In the genomic region with DNA sequence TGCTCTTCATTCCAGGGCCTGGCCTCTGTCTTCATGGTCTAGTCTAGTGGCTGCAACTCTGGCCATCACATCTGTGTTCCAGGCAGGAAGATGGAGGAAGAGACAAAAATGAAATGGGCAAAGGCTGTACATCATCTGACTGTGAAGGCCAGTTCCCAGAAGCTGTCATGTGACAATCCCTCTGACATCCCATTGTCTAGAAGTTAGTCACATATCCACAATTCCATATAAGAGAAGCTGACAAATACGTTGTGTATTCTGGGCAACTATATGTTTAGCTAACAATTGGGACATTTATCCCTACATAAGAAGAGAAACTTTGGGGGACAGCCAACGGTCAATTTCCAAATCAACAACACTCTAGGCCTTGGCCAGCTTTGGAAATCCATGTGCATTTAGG, we compare ENCODE assay signal across 28 cellular contexts. TPM values are rescaled to one million over a fixed set of nuclear protein-coding genes. Genes with fewer than 3 reads are reported as not detected.
"Had no signal": no experiment of that assay in that cellular context is flagged by ENCODE, and none has a peak within 500 bp of the region (broad histone marks: within the 10 kb centered on the region; RNA-seq: fewer than 3 reads in every experiment).

No MANE protein-coding gene starts in this region.

- ATAC-seq: activated CD4-positive, CD25-positive, alpha-beta regulatory T cell treated with anti-CD3 and anti-CD28 coated beads, Interleukin-2, amount 50 U/mL, for 24 hours; activated naive CD8-positive, alpha-beta T cell treated with anti-CD3 and anti-CD28 coated beads, Interleukin-2, amount 50 U/mL, for 24 hours; activated T-cell treated with anti-CD3 and anti-CD28 coated beads, Interleukin-2, amount 50 U/mL, for 4 hours had no signal

- H2AFZ ChIP-seq: PC-9 had no signal

- H3K27ac ChIP-seq: PC-9 had no signal

- H3K4me3 ChIP-seq: PC-9 had no signal

- DNase-seq: activated CD4-positive, alpha-beta memory T cell treated with anti-CD3 and anti-CD28 coated beads for 36 hours; activated CD4-positive, alpha-beta T cell treated with anti-CD3 and anti-CD28 coated beads for 4 hours; activated CD4-positive, alpha-beta T cell treated with anti-CD3 and anti-CD28 coated beads, Interleukin-2, amount 50 U/mL, for 1 hour; activated CD8-positive, alpha-beta memory T cell treated with anti-CD3 and anti-CD28 coated beads, Interleukin-2, amount 50 U/mL, for 4 hours; activated effector memory CD4-positive, alpha-beta T cell treated with Interleukin-2 at 50 U/mL for 16 hours; activated naive CD4-positive, alpha-beta T cell treated with anti-CD3 and anti-CD28 coated beads, Interleukin-2, amount 10 ng/mL, durations not matched to agents 7 days and 5 days; activated naive CD8-positive, alpha-beta T cell treated with anti-CD3 and anti-CD28 coated beads, Interleukin-2, amount 50 U/mL, for 24 hours; activated T-cell treated with anti-CD3 and anti-CD28 coated beads for 4 hours; activated T-cell treated with anti-CD3 and anti-CD28 coated beads, Interleukin-2, amount 50 U/mL, for 4 hours; anterior cingulate cortex; caudate nucleus; cerebellar nuclear complex; IMR-90; Karpas-422; KBM-7; NCI-H1092 treated with DMSO at 0.1 percent for 48 hours; NCI-H1417; NCI-H187 treated with DMSO at 0.1 percent for 48 hours; NCI-H2081; NCI-H345; NCI-H524 treated with DMSO at 0.1 percent for 48 hours; PC-9; Right ventricle myocardium superior; SK-N-SH had no signal

- FAIRE-seq: RCC 7860, TTC549 had no signal

- H3K4me2 ChIP-seq: PC-9, SK-N-SH had no signal

- H3K9me3 ChIP-seq: SK-N-SH had no signal

- H3K9ac ChIP-seq: SK-N-SH had no signal

RNA-seq across cellular contexts. Expression of a gene that starts 34.5 kb away (rescaled TPM):
- total RNA-seq: activated CD4-positive, alpha-beta memory T cell treated with anti-CD3 and anti-CD28 coated beads for 36 hours; NCI-H460; PC-9 had no signal
